Comparison of ENCODE assay signal across 9 cellular contexts in the genomic region with DNA sequence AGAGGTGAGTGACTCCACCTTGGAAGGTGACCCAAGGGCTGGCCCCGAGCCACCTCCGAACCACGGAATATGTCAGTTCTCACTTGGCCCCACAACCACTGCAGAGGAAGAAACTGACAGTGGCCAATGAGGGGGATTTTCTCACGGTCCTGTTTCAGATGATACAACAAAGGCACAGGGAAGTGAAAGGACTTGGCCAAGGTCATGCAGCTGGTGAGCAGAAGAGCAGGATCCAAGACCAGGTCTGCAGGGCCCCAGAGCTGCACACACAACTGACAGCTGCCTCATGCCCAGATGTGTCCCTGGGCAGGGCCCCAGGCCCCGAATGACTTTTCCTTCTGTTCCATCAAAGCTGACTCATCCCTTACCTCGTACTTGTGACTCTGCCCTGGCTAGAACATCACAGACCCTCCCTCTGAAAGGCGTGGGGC. TPM values are rescaled to one million over a fixed set of nuclear protein-coding genes. Genes with fewer than 3 reads are reported as not detected.
A peak's percentile ranks its signal among the peaks of the same experiment; 100 is the strongest.
DNase-seq lines count a peak whose midpoint lies in the region; ATAC-seq, FAIRE-seq and TF ChIP-seq lines count a peak whose summit lies in the region.
"Had no signal": no experiment of that assay in that cellular context is flagged by ENCODE, and none has a peak within 500 bp of the region (broad histone marks: within the 10 kb centered on the region; RNA-seq: fewer than 3 reads in every experiment).

No MANE protein-coding gene starts in this region.

- peak; percentile 93 for FAIRE-seq in keratinocyte (lab: Jason Lieb, UNC)
- FAIRE-seq in small intestine (lab: Jason Lieb, UNC): no peak
- FAIRE-seq: pancreas had no signal

- H3K9me3 ChIP-seq in keratinocyte (ENCODE audit: control insufficient read depth, low read depth, low read length): no peaks in the 10 kb centered on the region
- no peaks in the 10 kb centered on the region for H3K9me3 ChIP-seq in small intestine (ENCODE audit: control insufficient read depth, low read depth)
- no peaks in the 10 kb centered on the region for H3K9me3 ChIP-seq in adrenal gland (replicated peaks in 1 of 3)
- H3K9me3 ChIP-seq: pancreas had no signal

- H4K20me1 ChIP-seq in keratinocyte (ENCODE audit: control insufficient read depth, extremely low read depth, insufficient read depth, low read length): no peaks in the 10 kb centered on the region

- H3K79me2 ChIP-seq in keratinocyte (ENCODE audit: control insufficient read depth, insufficient read depth, low read length): no peaks in the 10 kb centered on the region

- H3K9me1 ChIP-seq in keratinocyte (ENCODE audit: control insufficient read depth, extremely low read depth, insufficient read depth, low read length): peaks cover 6% of the 10 kb centered on the region

- 63 to 71% (median 64%) methylated on average over 7 of the region's 7 CpGs for WGBS in small intestine, 3 donors
- 52 to 61% (median 58%) methylated on average over 6 to 7 of the region's 7 CpGs for WGBS in adrenal gland, 4 donors

- H3K4me1 ChIP-seq in keratinocyte (ENCODE audit: control insufficient read depth, extremely low read depth, insufficient read depth, low read length) (peaks cover 49% of the 10 kb centered on the region), small intestine (ENCODE audit: control insufficient read depth in 2 of 2, insufficient read depth in 1 of 2, low read depth in 1 of 2, low read length in 1 of 2) (no peaks in the 10 kb centered on the region), adrenal gland (replicated peaks in 1 of 2) (peaks cover 0 to 28% of the 10 kb centered on the region in 2 donors)
- H3K4me1 ChIP-seq: pancreas had no signal

- intact Hi-C loops in adrenal gland (cut with DNase I): no loop called here

- H3K4me3 ChIP-seq in GM12864 (ENCODE audit: low read depth, low read length) (no peak overlapping the region), keratinocyte (ENCODE audit: control insufficient read depth in 2 of 3, extremely low read depth in 1 of 3, insufficient read depth in 2 of 3, low read depth in 1 of 3, low read length in 3 of 3) (no peak overlapping the region), small intestine (ENCODE audit: low read depth in 1 of 2, low read length in 2 of 2) (no peak overlapping the region), adrenal gland (no peak overlapping the region)
- H3K4me3 ChIP-seq: pancreas had no signal

- dilution Hi-C loops in keratinocyte (cut with MboI; ENCODE audit: extremely low pct_ligation_motif_present, low sequenced_read_pairs): no loop called here

- H3K27ac ChIP-seq in keratinocyte (ENCODE audit: control insufficient read depth, insufficient read depth, low read length) (peak overlapping the region; percentile 96), small intestine (ENCODE audit: low read depth in 1 of 2, low read length in 1 of 2) (no peak overlapping the region), adrenal gland (peak overlapping the region in 2 of 5 donors; percentile 54 to 65)

- H3K27me3 ChIP-seq in keratinocyte (ENCODE audit: control insufficient read depth, extremely low read depth, insufficient read depth, low read length): no peaks in the 10 kb centered on the region
- H3K27me3 ChIP-seq in small intestine (ENCODE audit: control insufficient read depth in 2 of 2, insufficient read depth in 2 of 2, low read length in 2 of 2): no peaks in the 10 kb centered on the region
- no peaks in the 10 kb centered on the region for H3K27me3 ChIP-seq in adrenal gland
- H3K27me3 ChIP-seq: pancreas had no signal

- H2AFZ ChIP-seq in keratinocyte (ENCODE audit: control insufficient read depth, low read length): no peak overlapping the region

- H3K9ac ChIP-seq in keratinocyte (ENCODE audit: control insufficient read depth, extremely low read depth, insufficient read depth, low read length): peak overlapping the region; percentile 78

- no peak for TF ChIP-seq POLR2A in adrenal gland (IDR thresholded peaks at IDR 0.05)

- no peak overlapping the region for H3K4me2 ChIP-seq in keratinocyte (ENCODE audit: control insufficient read depth, extremely low read depth, insufficient read depth, low read depth, low read length)

- peak; percentile 86 for ATAC-seq in GM21529 (IDR thresholded peaks at IDR 0.05; ENCODE audit: unreplicated experiment)

- no peak for TF ChIP-seq CTCF in GM12864 (IDR thresholded peaks at IDR 0.05; ENCODE audit: low read depth, low read length, missing control alignments)
- TF ChIP-seq CTCF in keratinocyte (optimal IDR thresholded peaks at IDR 0.05 in 1 of 3, IDR thresholded peaks at IDR 0.05 in 1 of 3, conservative IDR thresholded peaks at IDR 0.05 in 1 of 3; ENCODE audit: extremely low read depth in 1 of 3, insufficient read depth in 2 of 3, low read length in 3 of 3): no peak
- no peak for TF ChIP-seq CTCF in adrenal gland (IDR thresholded peaks at IDR 0.05)

- DNase-seq in GM12864 (ENCODE audit: low read depth): peak; percentile 88
- peak; percentile 96 for DNase-seq in MV-4-11 (lab: John Stamatoyannopoulos, UW)
- no peak for DNase-seq in keratinocyte (ENCODE audit: low read depth, low spot score)
- DNase-seq in small intestine: no peak
- no peak for DNase-seq in effector CD4-positive, alpha-beta T cell
- no peak for DNase-seq in adrenal gland
- no peak for DNase-seq in stimulated activated CD8-positive, alpha-beta memory T cell treated with anti-CD3 and anti-CD28 coated beads, Interleukin-4, amount 100 ng/mL, for 48 hours

- H3K36me3 ChIP-seq in keratinocyte (ENCODE audit: control insufficient read depth in 2 of 2, extremely low read depth in 1 of 2, insufficient read depth in 2 of 2, low read length in 2 of 2) (peaks cover 42 to 59% of the 10 kb centered on the region in 2 experiments), small intestine (ENCODE audit: control insufficient read depth in 2 of 2, insufficient read depth in 2 of 2, low read length in 2 of 2) (peaks cover 11 to 29% of the 10 kb centered on the region in 2 donors), adrenal gland (replicated peaks in 1 of 2) (peaks cover 0 to 49% of the 10 kb centered on the region in 2 donors)

RNA-seq across cellular contexts. Expression of a gene that starts 25.8 kb away (rescaled TPM):
- polyA plus RNA-seq in keratinocyte (2.4 to 4.3 TPM (median 2.7 TPM) in 3 replicates), small intestine (10 to 100 TPM in 2 of 3 donors, 1 to 10 TPM in 1; 2.5 to 18.9 (median 17.9) TPM), adrenal gland (100 to 1,000 TPM in 1 of 3 donors, 10 to 100 TPM in 1, not detected in 1; 59.5 to 105 TPM)
- 0.40 TPM for polyA plus RNA-seq in keratinocyte (2011; ENCODE audit: low read depth)
- polyA plus RNA-seq in keratinocyte (2011; cell fraction: cytosol; rRNA removed): 1.3 and 5.8 TPM in 2 replicates
- polyA plus RNA-seq in keratinocyte (2011; cell fraction: nucleus; rRNA removed): 0.52 and 1.8 TPM in 2 replicates
- polyA plus RNA-seq in keratinocyte (2012; ENCODE audit: low replicate concordance): 7.1 and 10.5 TPM in 2 replicates
- 0.16 to 1.2 TPM (median 0.26 TPM) in 3 replicates for polyA minus RNA-seq in keratinocyte
- polyA minus RNA-seq in keratinocyte (2011; cell fraction: cytosol; rRNA and poly(A)+ RNA removed): 6.1 TPM
- 0.70 and 0.84 TPM in 2 replicates for polyA minus RNA-seq in keratinocyte (2011; cell fraction: nucleus; rRNA and poly(A)+ RNA removed)
- 100 to 1,000 TPM in 3 of 8 donors, 10 to 100 TPM in 5; 17.6 to 185 (median 71.5) TPM for total RNA-seq in adrenal gland

RNA-seq across cellular contexts. Expression of a gene that starts 36.5 kb away (rescaled TPM):
- 8.5 to 10.4 TPM (median 10.3 TPM) in 3 replicates for polyA plus RNA-seq in keratinocyte
- 14.7 TPM for polyA plus RNA-seq in keratinocyte (2011; ENCODE audit: low read depth)
- 6.1 and 7.0 TPM in 2 replicates for polyA plus RNA-seq in keratinocyte (2011; cell fraction: cytosol; rRNA removed)
- 19.3 and 23.3 TPM in 2 replicates for polyA plus RNA-seq in keratinocyte (2011; cell fraction: nucleus; rRNA removed)
- polyA plus RNA-seq in keratinocyte (2012; ENCODE audit: low replicate concordance): 9.8 and 17.6 TPM in 2 replicates
- polyA minus RNA-seq in keratinocyte: 14.0 to 28.2 TPM (median 16.3 TPM) in 3 replicates
- polyA minus RNA-seq in keratinocyte (2011; cell fraction: cytosol; rRNA and poly(A)+ RNA removed): 6.3 TPM
- 7.2 and 8.5 TPM in 2 replicates for polyA minus RNA-seq in keratinocyte (2011; cell fraction: nucleus; rRNA and poly(A)+ RNA removed)
- 10 to 100 TPM; 12.7 to 33.3 (median 17.3) TPM for polyA plus RNA-seq in small intestine
- total RNA-seq in adrenal gland: 10 to 100 TPM; 23.7 to 31.2 (median 26.8) TPM
- polyA plus RNA-seq in adrenal gland: 10 to 100 TPM in 2 of 3 donors, 1 to 10 TPM in 1; 9.8 to 20.4 (median 11.1) TPM

RNA-seq across cellular contexts. Expression of a gene that starts 43.1 kb away (rescaled TPM):
- 4.8 to 17.4 TPM (median 7.1 TPM) in 3 replicates for polyA plus RNA-seq in keratinocyte
- polyA plus RNA-seq in keratinocyte (2011; ENCODE audit: low read depth): 24.5 TPM
- 2.9 and 3.6 TPM in 2 replicates for polyA plus RNA-seq in keratinocyte (2011; cell fraction: cytosol; rRNA removed)
- polyA plus RNA-seq in keratinocyte (2011; cell fraction: nucleus; rRNA removed): 69.0 and 93.2 TPM in 2 replicates
- 6.6 and 24.3 TPM in 2 replicates for polyA plus RNA-seq in keratinocyte (2012; ENCODE audit: low replicate concordance)
- 3.2 to 7.3 TPM (median 5.8 TPM) in 3 replicates for polyA minus RNA-seq in keratinocyte
- polyA minus RNA-seq in keratinocyte (2011; cell fraction: cytosol; rRNA and poly(A)+ RNA removed): 3.1 TPM
- 11.2 and 14.5 TPM in 2 replicates for polyA minus RNA-seq in keratinocyte (2011; cell fraction: nucleus; rRNA and poly(A)+ RNA removed)
- 10 to 100 TPM in 2 of 3 donors, 1 to 10 TPM in 1; 4.0 to 26.2 (median 24.4) TPM for polyA plus RNA-seq in small intestine
- 1 to 10 TPM in 5 of 8 donors, under 1 TPM in 3; 0.69 to 3.0 (median 1.7) TPM for total RNA-seq in adrenal gland
- polyA plus RNA-seq in adrenal gland: 10 to 100 TPM in 1 of 3 donors, 1 to 10 TPM in 1, under 1 TPM in 1; 0.73 to 18.4 (median 1.8) TPM

RNA-seq across cellular contexts. Expression of a gene that starts 48.5 kb away (rescaled TPM):
- polyA plus RNA-seq in keratinocyte (41.3 to 67.8 TPM (median 45.3 TPM) in 3 replicates), small intestine (10 to 100 TPM; 48.1 to 55.5 (median 51.9) TPM), adrenal gland (10 to 100 TPM; 33.5 to 48.7 (median 39.9) TPM)
- polyA plus RNA-seq in keratinocyte (2011; ENCODE audit: low read depth): 12.7 TPM
- 43.5 and 55.1 TPM in 2 replicates for polyA plus RNA-seq in keratinocyte (2011; cell fraction: cytosol; rRNA removed)
- 15.1 and 19.6 TPM in 2 replicates for polyA plus RNA-seq in keratinocyte (2011; cell fraction: nucleus; rRNA removed)
- 28.2 and 48.4 TPM in 2 replicates for polyA plus RNA-seq in keratinocyte (2012; ENCODE audit: low replicate concordance)
- 29.0 to 51.7 TPM (median 34.5 TPM) in 3 replicates for polyA minus RNA-seq in keratinocyte
- 41.6 TPM for polyA minus RNA-seq in keratinocyte (2011; cell fraction: cytosol; rRNA and poly(A)+ RNA removed)
- 6.8 and 8.8 TPM in 2 replicates for polyA minus RNA-seq in keratinocyte (2011; cell fraction: nucleus; rRNA and poly(A)+ RNA removed)
- total RNA-seq in adrenal gland: 10 to 100 TPM; 13.2 to 42.1 (median 34.9) TPM

Comparison
In these comparisons a context has a peak if more than half of its experiments do, and no peak if none do; other contexts are left out.
1. DNase-seq: peak in GM12864 (single experiment) and MV-4-11 (single experiment); none in keratinocyte (single experiment), small intestine (single experiment), effector CD4-positive, alpha-beta T cell (single experiment), adrenal gland (0 of 7) and stimulated activated CD8-positive, alpha-beta memory T cell treated with anti-CD3 and anti-CD28 coated beads, Interleukin-4, amount 100 ng/mL, for 48 hours (single experiment).